18 cellular contexts compared by ENCODE assay signal in genomic region chr13:97307544-97307881, GRCh38.
A peak's percentile ranks its signal among the peaks of the same experiment; 100 is the strongest.
DNase-seq lines count a peak whose midpoint lies in the region; ATAC-seq, FAIRE-seq and TF ChIP-seq lines count a peak whose summit lies in the region.
"Had no signal": no experiment of that assay in that cellular context is flagged by ENCODE, and none has a peak within 500 bp of the region (broad histone marks: within the 10 kb centered on the region; RNA-seq: fewer than 3 reads in every experiment).

No MANE protein-coding gene starts in this region.

- H3K4me1 ChIP-seq in HepG2 (ENCODE audit: insufficient read depth, low read length) (peaks cover 80% of the 10 kb centered on the region), right lobe of liver (peaks cover 0 to 53% (median 15%) of the 10 kb centered on the region in 4 donors), esophagus muscularis mucosa (peaks cover 67 to 97% (median 78%) of the 10 kb centered on the region in 4 donors), vagina (peaks cover 75% of the 10 kb centered on the region)

- H3K4me3 ChIP-seq in HepG2 (replicated peaks in 1 of 3; ENCODE audit: insufficient read depth in 1 of 3, low read depth in 2 of 3, low read length in 3 of 3) (no peak overlapping the region; a peak in 1 of 6 replicates), right lobe of liver (no peak overlapping the region), esophagus muscularis mucosa (no peak overlapping the region), vagina (no peak overlapping the region)
- H3K4me3 ChIP-seq: lower lobe of right lung had no signal

- CTCF ChIA-PET in HepG2 (lab: Yijun Ruan, JAX; ENCODE audit: low intra/inter-chr PET ratio, low total read pairs): no interaction called here

- H3K27me3 Mint-ChIP-seq in neural crest cell (ENCODE audit: low read depth): no peaks in the 10 kb centered on the region
- H3K27me3 Mint-ChIP-seq: dendritic cell treated with granulocyte-macrophage colony-stimulating factor and Interleukin-4, amounts not matched to agents 40 ng/mL and 50 ng/mL, for 4 days; stimulated activated memory B cell treated with anti-CD40 and anti-IgM and Interleukin-4, amounts not matched to agents 10 μg/mL and 1 μg/mL and 100 μg/mL, for 72 hours had no signal

- TF ChIP-seq EP300 in HepG2 (IDR thresholded peaks at IDR 0.05; ENCODE audit: low read depth in 2 of 2, low read length in 2 of 2) (no peak), HepG2 (CRISPR knock-in tag; IDR thresholded peaks at IDR 0.05; ENCODE audit: borderline replicate concordance) (no peak), esophagus muscularis mucosa (IDR thresholded peaks at IDR 0.05) (no peak)

- intact Hi-C loops in HepG2 (cut with micrococcal nuclease; ENCODE audit: unreplicated experiment): no loop called here
- intact Hi-C loops in right lobe of liver (cut with DNase I): no loop called here
- intact Hi-C loops in esophagus muscularis mucosa (cut with DNase I): no loop called here
- intact Hi-C loops in vagina (cut with DNase I): no loop called here

- DNase-seq in HepG2 (ENCODE audit: low spot score): no peak
- DNase-seq in right lobe of liver: no peak
- no peak for DNase-seq in esophagus muscularis mucosa (ENCODE audit: extremely low spot score)
- no peak for DNase-seq in neural crest cell (ENCODE audit: low read depth, low spot score)
- DNase-seq in vagina (ENCODE audit: extremely low spot score in 2 of 2): no peak
- no peak for DNase-seq in NCI-H187 (lab: John Stamatoyannopoulos, UW)
- no peak for DNase-seq in SIG-M5 treated with dmso at 0.1 percent for 504 hours (lab: John Stamatoyannopoulos, UW; ENCODE audit: unreplicated experiment)
- DNase-seq: activated effector memory CD4-positive, alpha-beta T cell treated with Interleukin-2 at 50 U/mL for 16 hours; CD8-positive, alpha-beta T cell; lower lobe of right lung; NCI-H2081 treated with DMSO at 0.1 percent for 48 hours; NCI-H526 treated with DMSO at 0.1 percent for 48 hours; small intestine had no signal

- peaks cover 10% of the 10 kb centered on the region for H3K36me3 Mint-ChIP-seq in neural crest cell (ENCODE audit: low read depth)

- no peak for ATAC-seq in HepG2
- ATAC-seq in right lobe of liver: no peak
- no peak for ATAC-seq in HG03432 (IDR thresholded peaks at IDR 0.05; ENCODE audit: unreplicated experiment)
- ATAC-seq: CD8-positive, alpha-beta T cell; stimulated activated memory B cell treated with anti-CD40 and anti-IgM and Interleukin-4, amounts not matched to agents 10 μg/mL and 1 μg/mL and 100 μg/mL, for 72 hours had no signal

- peaks cover 46% of the 10 kb centered on the region for H3K4me1 Mint-ChIP-seq in neural crest cell

- TF ChIP-seq POLR2A in HepG2 (IDR thresholded peaks at IDR 0.05; ENCODE audit: insufficient read depth in 1 of 2, low read depth in 2 of 2, low read length in 2 of 2) (no peak), right lobe of liver (IDR thresholded peaks at IDR 0.05) (no peak), esophagus muscularis mucosa (IDR thresholded peaks at IDR 0.05; ENCODE audit: low read depth) (no peak), vagina (IDR thresholded peaks at IDR 0.05) (no peak)

- no peak for TF ChIP-seq CTCF in HepG2 (CRISPR knock-in tag; IDR thresholded peaks at IDR 0.05)
- TF ChIP-seq CTCF in right lobe of liver (IDR thresholded peaks at IDR 0.05): no peak
- TF ChIP-seq CTCF in esophagus muscularis mucosa (IDR thresholded peaks at IDR 0.05): no peak
- no peak for TF ChIP-seq CTCF in neural crest cell (conservative IDR thresholded peaks at IDR 0.05)
- no peak for TF ChIP-seq CTCF in vagina (IDR thresholded peaks at IDR 0.05)

- H3K79me2 ChIP-seq in HepG2 (ENCODE audit: insufficient read depth, low read length): peaks cover 92% of the 10 kb centered on the region

- peak overlapping the region; percentile 37; the same call in 1 of the 2 replicates for H3K9ac ChIP-seq in HepG2 (ENCODE audit: insufficient read depth, low read depth, low read length)

- no peak for FAIRE-seq in HepG2 (lab: Jason Lieb, UNC)
- FAIRE-seq: small intestine, urothelium cell line had no signal

- H3K27ac ChIP-seq in HepG2 (ENCODE audit: extremely low read length, insufficient read depth, low read length) (peak overlapping the region; percentile 78), right lobe of liver (peak overlapping the region in 1 of 3 donors; percentile 82), esophagus muscularis mucosa (replicated peaks in 1 of 4) (peak overlapping the region; percentile 47 to 59 (median 57)), vagina (peak overlapping the region; percentile 51)
- H3K27ac ChIP-seq: lower lobe of right lung, VCaP had no signal

- H3K9me3 ChIP-seq in HepG2 (ENCODE audit: low read length) (no peaks in the 10 kb centered on the region), right lobe of liver (no peaks in the 10 kb centered on the region), esophagus muscularis mucosa (no peaks in the 10 kb centered on the region), vagina (no peaks in the 10 kb centered on the region)
- H3K9me3 ChIP-seq: lower lobe of right lung had no signal

- H3K4me3 Mint-ChIP-seq in neural crest cell: no peak overlapping the region
- H3K4me3 Mint-ChIP-seq: CD8-positive, alpha-beta T cell; dendritic cell treated with granulocyte-macrophage colony-stimulating factor and Interleukin-4, amounts not matched to agents 40 ng/mL and 50 ng/mL, for 4 days; stimulated activated memory B cell treated with anti-CD40 and anti-IgM and Interleukin-4, amounts not matched to agents 10 μg/mL and 1 μg/mL and 100 μg/mL, for 72 hours had no signal

- peak overlapping the region; percentile 46 for H3K4me2 ChIP-seq in HepG2 (ENCODE audit: low read depth, low read length)

- no TSS peak for BruUV-seq in HepG2 (replicated peaks; lab: Mats Ljungman, UMichigan)

- TF ChIP-seq RAD21 in HepG2 (CRISPR knock-in tag; IDR thresholded peaks at IDR 0.05): no peak

- 42% methylated on average over 3 of the region's 3 CpGs for WGBS in HepG2 (ENCODE audit: low lambda C conversion rate)
- WGBS in right lobe of liver (ENCODE audit: insufficient coverage, low coverage, low lambda C conversion rate, missing lambda C conversion rate): 61% methylated on average over 3 of the region's 3 CpGs
- 27% methylated on average over 3 of the region's 3 CpGs for WGBS in esophagus muscularis mucosa

- H2AFZ ChIP-seq in HepG2 (ENCODE audit: low read length): no peak overlapping the region

- POLR2A ChIA-PET in HepG2 (lab: Yijun Ruan, JAX): no interaction called here

- peaks cover 6% of the 10 kb centered on the region for H3K9me3 Mint-ChIP-seq in neural crest cell
- H3K9me3 Mint-ChIP-seq: CD8-positive, alpha-beta T cell; dendritic cell treated with granulocyte-macrophage colony-stimulating factor and Interleukin-4, amounts not matched to agents 40 ng/mL and 50 ng/mL, for 4 days; stimulated activated memory B cell treated with anti-CD40 and anti-IgM and Interleukin-4, amounts not matched to agents 10 μg/mL and 1 μg/mL and 100 μg/mL, for 72 hours had no signal

- in situ Hi-C loops in HepG2 (cut with HindIII; ENCODE audit: extremely low pct_ligation_motif_present, low pct_unique_long_range_greater_than_20kb): no loop called here

- H3K27ac Mint-ChIP-seq in neural crest cell (ENCODE audit: unreplicated experiment): peak overlapping the region; percentile 40
- H3K27ac Mint-ChIP-seq: CD8-positive, alpha-beta T cell; dendritic cell treated with granulocyte-macrophage colony-stimulating factor and Interleukin-4, amounts not matched to agents 40 ng/mL and 50 ng/mL, for 4 days; stimulated activated memory B cell treated with anti-CD40 and anti-IgM and Interleukin-4, amounts not matched to agents 10 μg/mL and 1 μg/mL and 100 μg/mL, for 72 hours had no signal

- no peaks in the 10 kb centered on the region for H3K27me3 ChIP-seq in HepG2 (ENCODE audit: control insufficient read depth in 1 of 2, insufficient read depth in 2 of 2, low read length in 2 of 2)
- H3K27me3 ChIP-seq in right lobe of liver: no peaks in the 10 kb centered on the region
- H3K27me3 ChIP-seq in esophagus muscularis mucosa: no peaks in the 10 kb centered on the region
- no peaks in the 10 kb centered on the region for H3K27me3 ChIP-seq in vagina

- H3K36me3 ChIP-seq in HepG2 (replicated peaks in 1 of 2; ENCODE audit: control insufficient read depth in 1 of 2, insufficient read depth in 2 of 2, low read length in 2 of 2) (peaks cover 2 to 20% of the 10 kb centered on the region in 2 experiments), right lobe of liver (no peaks in the 10 kb centered on the region), esophagus muscularis mucosa (no peaks in the 10 kb centered on the region), vagina (no peaks in the 10 kb centered on the region)
- H3K36me3 ChIP-seq: lower lobe of right lung had no signal

- H4K20me1 ChIP-seq in HepG2 (ENCODE audit: insufficient read depth, low read length): peaks cover 60% of the 10 kb centered on the region

TF ChIP-seq in HepG2, 621 proteins besides CTCF, POLR2A, EP300 and RAD21 (continues in another document):
- TF ChIP-seq, protein P1, sequence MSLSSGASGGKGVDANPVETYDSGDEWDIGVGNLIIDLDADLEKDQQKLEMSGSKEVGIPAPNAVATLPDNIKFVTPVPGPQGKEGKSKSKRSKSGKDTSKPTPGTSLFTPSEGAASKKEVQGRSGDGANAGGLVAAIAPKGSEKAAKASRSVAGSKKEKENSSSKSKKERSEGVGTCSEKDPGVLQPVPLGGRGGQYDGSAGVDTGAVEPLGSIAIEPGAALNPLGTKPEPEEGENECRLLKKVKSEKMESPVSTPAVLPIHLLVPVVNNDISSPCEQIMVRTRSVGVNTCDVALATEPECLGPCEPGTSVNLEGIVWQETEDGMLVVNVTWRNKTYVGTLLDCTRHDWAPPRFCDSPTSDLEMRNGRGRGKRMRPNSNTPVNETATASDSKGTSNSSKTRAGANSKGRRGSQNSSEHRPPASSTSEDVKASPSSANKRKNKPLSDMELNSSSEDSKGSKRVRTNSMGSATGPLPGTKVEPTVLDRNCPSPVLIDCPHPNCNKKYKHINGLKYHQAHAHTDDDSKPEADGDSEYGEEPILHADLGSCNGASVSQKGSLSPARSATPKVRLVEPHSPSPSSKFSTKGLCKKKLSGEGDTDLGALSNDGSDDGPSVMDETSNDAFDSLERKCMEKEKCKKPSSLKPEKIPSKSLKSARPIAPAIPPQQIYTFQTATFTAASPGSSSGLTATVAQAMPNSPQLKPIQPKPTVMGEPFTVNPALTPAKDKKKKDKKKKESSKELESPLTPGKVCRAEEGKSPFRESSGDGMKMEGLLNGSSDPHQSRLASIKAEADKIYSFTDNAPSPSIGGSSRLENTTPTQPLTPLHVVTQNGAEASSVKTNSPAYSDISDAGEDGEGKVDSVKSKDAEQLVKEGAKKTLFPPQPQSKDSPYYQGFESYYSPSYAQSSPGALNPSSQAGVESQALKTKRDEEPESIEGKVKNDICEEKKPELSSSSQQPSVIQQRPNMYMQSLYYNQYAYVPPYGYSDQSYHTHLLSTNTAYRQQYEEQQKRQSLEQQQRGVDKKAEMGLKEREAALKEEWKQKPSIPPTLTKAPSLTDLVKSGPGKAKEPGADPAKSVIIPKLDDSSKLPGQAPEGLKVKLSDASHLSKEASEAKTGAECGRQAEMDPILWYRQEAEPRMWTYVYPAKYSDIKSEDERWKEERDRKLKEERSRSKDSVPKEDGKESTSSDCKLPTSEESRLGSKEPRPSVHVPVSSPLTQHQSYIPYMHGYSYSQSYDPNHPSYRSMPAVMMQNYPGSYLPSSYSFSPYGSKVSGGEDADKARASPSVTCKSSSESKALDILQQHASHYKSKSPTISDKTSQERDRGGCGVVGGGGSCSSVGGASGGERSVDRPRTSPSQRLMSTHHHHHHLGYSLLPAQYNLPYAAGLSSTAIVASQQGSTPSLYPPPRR (CRISPR knock-in tag; IDR thresholded peaks at IDR 0.05; ENCODE audit: borderline replicate concordance): no peak
